7 cellular contexts compared by ENCODE assay signal in genomic region chr3:128784228-128784627, GRCh38. TPM values are rescaled to one million over a fixed set of nuclear protein-coding genes. Genes with fewer than 3 reads are reported as not detected.
DNase-seq lines count a peak whose midpoint lies in the region; TF ChIP-seq lines count a peak whose summit lies in the region.

No MANE protein-coding gene starts in this region.

- peak overlapping the region; percentile 47 for H3K56ac ChIP-seq in mesendoderm (ENCODE audit: low read length)

- H3K27ac Mint-ChIP-seq in type B pancreatic cell: no peak overlapping the region

- POLR2A ChIA-PET in HEK293T (lab: Yijun Ruan, JAX): no interaction called here

- peaks cover 64% of the 10 kb centered on the region for H3K79me2 ChIP-seq in mesendoderm (ENCODE audit: control insufficient read depth, insufficient read depth, low read length)

- no peaks in the 10 kb centered on the region for H3K36me3 ChIP-seq in mesendoderm (ENCODE audit: control insufficient read depth, insufficient read depth, low read length)

- peaks cover 43% of the 10 kb centered on the region for H3K4me1 Mint-ChIP-seq in type B pancreatic cell (ENCODE audit: unreplicated experiment)

- no peak overlapping the region for H4K5ac ChIP-seq in mesendoderm (ENCODE audit: low read length)

- no peak overlapping the region for H2BK120ac ChIP-seq in mesendoderm (ENCODE audit: low read depth, low read length)

- no peak overlapping the region for H3K4me3 Mint-ChIP-seq in type B pancreatic cell

- H4K8ac ChIP-seq in mesendoderm (ENCODE audit: low read depth, low read length): no peak overlapping the region

- no peak overlapping the region for H3K18ac ChIP-seq in mesendoderm (ENCODE audit: low read length)

- H3K4me1 ChIP-seq in mesendoderm (ENCODE audit: control insufficient read depth, low read depth, low read length): peaks cover 3% of the 10 kb centered on the region

- no peak overlapping the region for H3K23ac ChIP-seq in mesendoderm (ENCODE audit: low read length)

- peak; percentile 70 for TF ChIP-seq CTCF in type B pancreatic cell (conservative IDR thresholded peaks at IDR 0.05)

- H3K9ac ChIP-seq in mesendoderm (ENCODE audit: low read length): peak overlapping the region; percentile 14

- H3K27me3 ChIP-seq in mesendoderm (ENCODE audit: insufficient read depth, low read length, poor library complexity): no peaks in the 10 kb centered on the region

- H2AK5ac ChIP-seq in mesendoderm (ENCODE audit: low read length): no peak overlapping the region

- no peak overlapping the region for H3K4me2 ChIP-seq in mesendoderm (ENCODE audit: low read length)

- CTCF ChIA-PET in HEK293T (lab: Yijun Ruan, JAX): interaction anchor here (0.7 to 1.8 kb wide), 4 partner anchors 38 to 187 kb away, joined by 3 read pairs; no protein-coding TSS in a partner anchor

- no peaks in the 10 kb centered on the region for H3K36me3 Mint-ChIP-seq in type B pancreatic cell

- H3K79me1 ChIP-seq in mesendoderm (ENCODE audit: low read length): peaks cover 46% of the 10 kb centered on the region

- H3K4me3 ChIP-seq in mesendoderm (ENCODE audit: low read length): no peak overlapping the region

- no peak overlapping the region for H2BK15ac ChIP-seq in mesendoderm (replicated peaks; ENCODE audit: low read depth)

- no peak overlapping the region for H2BK5ac ChIP-seq in mesendoderm (ENCODE audit: low read length)

- H3K27ac ChIP-seq in mesendoderm (ENCODE audit: low read depth, low read length): no peak overlapping the region

- WGBS in mesendoderm (ENCODE audit: extremely low coverage, insufficient coverage, low lambda C conversion rate): no CpG with 5 or more reads among the region's 7 CpGs

- H3K4ac ChIP-seq in mesendoderm (ENCODE audit: low read depth, low read length): no peak overlapping the region

- no peaks in the 10 kb centered on the region for H3K27me3 Mint-ChIP-seq in type B pancreatic cell

- no peaks in the 10 kb centered on the region for H3K9me3 Mint-ChIP-seq in type B pancreatic cell

- peak; percentile 77 for DNase-seq in HEK293T (ENCODE audit: extremely low spot score)
- DNase-seq in T follicular helper cell (ENCODE audit: low read depth): peak; percentile 34
- peak; percentile 91 for DNase-seq in cerebellar cortex (ENCODE audit: low spot score)
- peak; percentile 81 for DNase-seq in mesendoderm
- no peak for DNase-seq in type B pancreatic cell (ENCODE audit: extremely low spot score, unreplicated experiment)
- DNase-seq in GM03348 (ENCODE audit: low spot score): no peak
- no peak for DNase-seq in COLO668 (lab: John Stamatoyannopoulos, UW; ENCODE audit: unreplicated experiment)

TF ChIP-seq in HEK293T, 16 proteins besides CTCF, POLR2A, EP300 and RAD21:
- no peak for TF ChIP-seq SP1 (IDR thresholded peaks at IDR 0.05)
- TF ChIP-seq PKNOX1 (IDR thresholded peaks at IDR 0.05): peak; percentile 35; the same call in 1 of the 2 replicates

RNA-seq across cellular contexts. Expression of gene RAB7A, which starts 58.2 kb away (rescaled TPM):
- 203 TPM for polyA plus RNA-seq in mesendoderm (2013, experiment 1 of 2)
- 209 TPM for polyA plus RNA-seq in mesendoderm (2013, experiment 2 of 2)
- total RNA-seq in type B pancreatic cell (ENCODE audit: low replicate concordance): 157 and 216 TPM in 2 replicates

Comparison
In these comparisons a context has a peak if more than half of its experiments do, and no peak if none do; other contexts are left out.
1. DNase-seq: peak in HEK293T (single experiment), T follicular helper cell (single experiment), cerebellar cortex (single experiment) and mesendoderm (single experiment); none in type B pancreatic cell (single experiment), GM03348 (single experiment) and COLO668 (single experiment).